ENCODE assay signal across 20 cellular contexts in the genomic region with DNA sequence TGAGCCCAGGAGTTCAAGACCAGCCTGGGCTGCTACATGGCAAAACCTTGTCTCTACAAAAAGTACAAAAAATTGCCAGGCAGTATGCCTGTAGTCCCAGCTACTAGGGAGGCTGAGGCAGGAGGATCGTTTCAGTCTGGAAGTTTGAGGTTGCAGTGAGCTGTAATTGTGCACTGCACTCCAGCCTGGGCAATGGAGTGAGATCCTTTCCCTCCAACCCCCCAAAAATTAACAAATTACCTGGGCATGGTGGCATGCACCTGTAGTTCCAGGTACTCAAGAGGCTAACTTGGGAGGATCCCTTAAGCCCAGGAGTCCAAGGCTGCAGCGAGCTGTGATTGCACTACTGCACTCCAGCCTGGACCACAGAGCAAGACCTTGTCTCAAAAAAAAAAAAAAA.
"Had no signal": no experiment of that assay in that cellular context is flagged by ENCODE, and none has a peak within 500 bp of the region (broad histone marks: within the 10 kb centered on the region; RNA-seq: fewer than 3 reads in every experiment).

No MANE protein-coding gene starts in this region.

- H3K27ac Mint-ChIP-seq: immature natural killer cell, mesothelial cell of epicardium had no signal

- H3K36me3 Mint-ChIP-seq: immature natural killer cell, mesothelial cell of epicardium had no signal

- H3K27ac ChIP-seq: coronary artery, dorsolateral prefrontal cortex, esophagus muscularis mucosa, foreskin keratinocyte, gastroesophageal sphincter, heart left ventricle, hepatocyte, left lung, lower lobe of right lung had no signal

- H3K4me3 ChIP-seq: coronary artery, dorsolateral prefrontal cortex, esophagus muscularis mucosa, gastroesophageal sphincter, heart left ventricle, hepatocyte, left lung, lower lobe of right lung had no signal

- H3K27me3 ChIP-seq: hepatocyte, left lung had no signal

- H3K9me3 ChIP-seq: esophagus muscularis mucosa, gastroesophageal sphincter, heart left ventricle, left lung, lower lobe of right lung had no signal

- ATAC-seq: foreskin keratinocyte, gastroesophageal sphincter, heart left ventricle, left lung, left ventricle myocardium superior, lower lobe of right lung had no signal

- H3K4me3 Mint-ChIP-seq: immature natural killer cell, mesothelial cell of epicardium had no signal

- H3K4me1 ChIP-seq: foreskin keratinocyte, left lung, lower lobe of right lung had no signal

- DNase-seq: dermis blood vessel endothelial cell; dorsolateral prefrontal cortex; effector CD4-positive, alpha-beta T cell; effector memory CD4-positive, alpha-beta T cell; foreskin keratinocyte; heart left ventricle; hypothalamus; immature natural killer cell; islet precursor cell; kidney; kidney glomerular epithelial cell; left lung; left ventricle myocardium superior; lower lobe of right lung; mesenchymal stem cell had no signal

- H3K9me3 Mint-ChIP-seq: immature natural killer cell, mesothelial cell of epicardium had no signal

- H3K36me3 ChIP-seq: esophagus muscularis mucosa, gastroesophageal sphincter, heart left ventricle, left lung, lower lobe of right lung had no signal
